ENCODE assay signal across 9 cellular contexts in the genomic region with DNA sequence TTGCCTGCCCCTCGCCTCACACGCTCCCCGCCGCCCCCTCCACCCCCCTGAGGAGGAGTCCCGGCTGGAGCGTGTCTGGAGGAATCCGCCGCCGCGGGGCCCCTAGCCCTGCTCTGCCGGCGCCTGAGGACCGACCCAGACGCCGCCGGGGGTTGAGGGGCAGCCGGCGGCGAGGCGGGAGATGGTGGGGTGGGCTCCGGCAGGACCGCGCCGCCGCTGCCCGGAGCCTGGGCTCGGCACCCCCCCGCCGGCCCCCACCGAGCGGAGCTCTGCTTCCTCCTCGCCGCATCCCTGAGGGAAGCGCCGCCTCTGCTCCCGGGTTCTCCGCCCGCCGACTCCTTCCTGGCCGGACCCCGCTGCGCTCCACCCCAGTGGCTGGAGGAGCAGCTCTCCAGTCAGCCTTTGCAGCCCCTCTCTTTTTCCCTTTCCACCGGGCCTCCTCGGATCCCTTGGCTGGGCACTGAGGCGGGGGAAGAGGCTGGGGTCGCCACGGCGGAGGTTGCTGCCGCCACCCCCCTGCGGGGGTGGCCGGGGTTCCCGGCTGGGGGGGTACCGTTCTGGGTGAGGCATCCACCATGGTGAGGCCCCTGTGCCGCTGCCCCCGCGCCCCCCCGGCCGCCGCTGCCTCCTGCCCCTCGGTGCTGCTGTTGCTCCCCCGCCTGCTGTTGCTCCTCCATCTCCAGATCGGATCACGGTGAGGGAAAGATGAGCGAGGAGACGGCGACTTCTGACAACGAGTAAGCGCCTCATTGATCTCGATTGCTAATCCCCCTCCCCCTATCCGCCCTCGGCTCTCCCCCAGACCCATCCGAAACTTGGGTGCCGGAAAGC. TPM values are rescaled to one million over a fixed set of nuclear protein-coding genes. Genes with fewer than 3 reads are reported as not detected.
DNase-seq lines count a peak whose midpoint lies in the region; ATAC-seq, FAIRE-seq and TF ChIP-seq lines count a peak whose summit lies in the region.
"Had no signal": no experiment of that assay in that cellular context is flagged by ENCODE, and none has a peak within 500 bp of the region (broad histone marks: within the 10 kb centered on the region; RNA-seq: fewer than 3 reads in every experiment).

A gene (plus strand): TSS at position 356 of the 831 bp plus-strand sequence. CDS start 350 bp downstream, at position 706.

- peaks cover 26% of the 10 kb centered on the region for H3K4me1 ChIP-seq in KMS-11 (ENCODE audit: low read depth, poor library complexity, severe bottlenecking)
- peaks cover 22% of the 10 kb centered on the region for H3K4me1 ChIP-seq in endothelial cell of umbilical vein (ENCODE audit: control insufficient read depth, extremely low read depth, insufficient read depth, low read length)

- dilution Hi-C loops in endothelial cell of umbilical vein (cut with MboI; ENCODE audit: extremely low pct_ligation_motif_present, low sequenced_read_pairs), result no loop called here

- H3K36me3 ChIP-seq in KMS-11 (ENCODE audit: insufficient read depth), result no peaks in the 10 kb centered on the region
- no peaks in the 10 kb centered on the region for H3K36me3 ChIP-seq in endothelial cell of umbilical vein (ENCODE audit: control insufficient read depth in 2 of 2, extremely low read depth in 1 of 2, insufficient read depth in 2 of 2, low read length in 2 of 2)

- H3K27ac ChIP-seq in KMS-11 (peak within 1 kb of the TSS; percentile 87), endothelial cell of umbilical vein (ENCODE audit: insufficient read depth, low read depth, low read length) (peak within 1 kb of the TSS; percentile 69)

- H3K9me3 Mint-ChIP-seq in activated CD4-positive, alpha-beta memory T cell treated with anti-CD3 and anti-CD28 coated beads, Interleukin-2, amount 10 ng/mL, durations not matched to agents 7 days and 5 days, result no peaks in the 10 kb centered on the region
- no peaks in the 10 kb centered on the region for H3K9me3 Mint-ChIP-seq in stimulated activated naive B cell treated with anti-CD40 and anti-IgM and Interleukin-4, amounts not matched to agents 10 μg/mL and 1 μg/mL and 100 μg/mL, for 72 hours

- TF ChIP-seq POLR2A in endothelial cell of umbilical vein (IDR thresholded peaks at IDR 0.05; ENCODE audit: low read depth, low read length), result no peak

- H3K27me3 ChIP-seq in KMS-11 (ENCODE audit: insufficient read depth, low read depth), result no peaks in the 10 kb centered on the region
- peaks cover 5 to 9% of the 10 kb centered on the region in 2 experiments for H3K27me3 ChIP-seq in endothelial cell of umbilical vein (ENCODE audit: control insufficient read depth in 2 of 2, insufficient read depth in 2 of 2, low read length in 2 of 2)

- H3K4me3 ChIP-seq in KMS-11 (IDR thresholded peaks at IDR 0.05; ENCODE audit: insufficient read depth, low read depth, low read length) (no peak within 1 kb of the TSS), endothelial cell of umbilical vein (replicated peaks in 1 of 3; ENCODE audit: insufficient read depth in 1 of 3, low read depth in 1 of 3, low read length in 3 of 3) (peak within 1 kb of the TSS; percentile 77 to 95 (median 91))

- H3K4me1 Mint-ChIP-seq in activated CD4-positive, alpha-beta memory T cell treated with anti-CD3 and anti-CD28 coated beads, Interleukin-2, amount 10 ng/mL, durations not matched to agents 7 days and 5 days, result peaks cover 25% of the 10 kb centered on the region
- peaks cover 19 to 24% of the 10 kb centered on the region in 2 donors for H3K4me1 Mint-ChIP-seq in stimulated activated naive B cell treated with anti-CD40 and anti-IgM and Interleukin-4, amounts not matched to agents 10 μg/mL and 1 μg/mL and 100 μg/mL, for 72 hours

- peak within 1 kb of the TSS; percentile 83; the same call in 1 of the 2 replicates for H2AFZ ChIP-seq in KMS-11 (ENCODE audit: low read depth)
- peak within 1 kb of the TSS; percentile 58 for H2AFZ ChIP-seq in endothelial cell of umbilical vein (ENCODE audit: low read depth, low read length)

- H3K4me2 ChIP-seq in KMS-11 (peak within 1 kb of the TSS; percentile 69), endothelial cell of umbilical vein (ENCODE audit: insufficient read depth, low read length) (peak within 1 kb of the TSS; percentile 96)

- H3K27ac Mint-ChIP-seq in activated CD4-positive, alpha-beta memory T cell treated with anti-CD3 and anti-CD28 coated beads, Interleukin-2, amount 10 ng/mL, durations not matched to agents 7 days and 5 days, result no peak within 1 kb of the TSS
- H3K27ac Mint-ChIP-seq in stimulated activated naive B cell treated with anti-CD40 and anti-IgM and Interleukin-4, amounts not matched to agents 10 μg/mL and 1 μg/mL and 100 μg/mL, for 72 hours, result peak within 1 kb of the TSS; percentile 91

- POLR2A ChIA-PET in activated CD4-positive, alpha-beta memory T cell treated with anti-CD3 and anti-CD28 coated beads, Interleukin-2, amount 10 ng/mL, durations not matched to agents 7 days and 5 days (lab: Charles Lee), result interaction anchor here (1.6 kb wide), 1 partner anchor 10 kb away, joined by 4 read pairs; no protein-coding TSS in a partner anchor
- POLR2A ChIA-PET in endothelial cell of umbilical vein (lab: Charles Lee), result interaction anchor here (0.6 kb wide), 1 partner anchor 28 kb away, joined by 3 read pairs; no protein-coding TSS in a partner anchor

- peaks cover 52% of the 10 kb centered on the region for H3K79me2 ChIP-seq in KMS-11 (ENCODE audit: insufficient read depth, low read depth)
- H3K79me2 ChIP-seq in endothelial cell of umbilical vein (ENCODE audit: control insufficient read depth, insufficient read depth, low read length), result peaks cover 52% of the 10 kb centered on the region

- ATAC-seq in GM21619 (IDR thresholded peaks at IDR 0.05; ENCODE audit: unreplicated experiment), result peak; percentile 30
- peak; percentile 28 to 36 for ATAC-seq in stimulated activated naive B cell treated with anti-CD40 and anti-IgM and Interleukin-4, amounts not matched to agents 10 μg/mL and 1 μg/mL and 100 μg/mL, for 72 hours (replicated peaks)

- H3K9ac ChIP-seq in KMS-11, result peak within 1 kb of the TSS; percentile 82
- H3K9ac ChIP-seq in endothelial cell of umbilical vein (replicated peaks; ENCODE audit: extremely low read depth, insufficient read depth, low read length), result peak within 1 kb of the TSS; percentile 79

- H3K9me3 ChIP-seq in endothelial cell of umbilical vein (replicated peaks; ENCODE audit: control insufficient read depth, insufficient read depth, low read length), result no peaks in the 10 kb centered on the region

- H4K20me1 ChIP-seq in KMS-11 (ENCODE audit: insufficient read depth) (peaks cover 13% of the 10 kb centered on the region; the same call in 1 of the 2 replicates), endothelial cell of umbilical vein (replicated peaks; ENCODE audit: control insufficient read depth, extremely low read depth, insufficient read depth, low read length) (peaks cover 3% of the 10 kb centered on the region)

- H3K4me3 Mint-ChIP-seq in activated CD4-positive, alpha-beta memory T cell treated with anti-CD3 and anti-CD28 coated beads, Interleukin-2, amount 10 ng/mL, durations not matched to agents 7 days and 5 days, result peak within 1 kb of the TSS; percentile 72
- peak within 1 kb of the TSS; percentile 86 to 90 for H3K4me3 Mint-ChIP-seq in stimulated activated naive B cell treated with anti-CD40 and anti-IgM and Interleukin-4, amounts not matched to agents 10 μg/mL and 1 μg/mL and 100 μg/mL, for 72 hours

- DNase-seq in EL (peak; percentile 28), endothelial cell of umbilical vein (ENCODE audit: low read depth, low spot score) (peak; percentile 69), mesenteric fat pad (ENCODE audit: low spot score) (peak; percentile 91), OCI-M2 (lab: John Stamatoyannopoulos, UW; ENCODE audit: unreplicated experiment) (no peak)
- no peak for DNase-seq in activated CD4-positive, alpha-beta memory T cell treated with anti-CD3 and anti-CD28 coated beads, Interleukin-2, amount 10 ng/mL, durations not matched to agents 7 days and 5 days
- peak; percentile 11 for DNase-seq in stimulated activated naive B cell treated with anti-CD40 and anti-IgM and Interleukin-4, amounts not matched to agents 10 μg/mL and 1 μg/mL and 100 μg/mL, for 72 hours

- H3K9me1 ChIP-seq in endothelial cell of umbilical vein (replicated peaks; ENCODE audit: control insufficient read depth, extremely low read depth, insufficient read depth, low read length), result no peaks in the 10 kb centered on the region

- BruUV-seq in endothelial cell of umbilical vein (replicated peaks; lab: Mats Ljungman, UMichigan), result no TSS peak

- H3K27me3 Mint-ChIP-seq in activated CD4-positive, alpha-beta memory T cell treated with anti-CD3 and anti-CD28 coated beads, Interleukin-2, amount 10 ng/mL, durations not matched to agents 7 days and 5 days, result peaks cover 68% of the 10 kb centered on the region
- H3K27me3 Mint-ChIP-seq in stimulated activated naive B cell treated with anti-CD40 and anti-IgM and Interleukin-4, amounts not matched to agents 10 μg/mL and 1 μg/mL and 100 μg/mL, for 72 hours, result no peaks in the 10 kb centered on the region

- H3K36me3 Mint-ChIP-seq in activated CD4-positive, alpha-beta memory T cell treated with anti-CD3 and anti-CD28 coated beads, Interleukin-2, amount 10 ng/mL, durations not matched to agents 7 days and 5 days (ENCODE audit: low read depth), result no peaks in the 10 kb centered on the region
- H3K36me3 Mint-ChIP-seq in stimulated activated naive B cell treated with anti-CD40 and anti-IgM and Interleukin-4, amounts not matched to agents 10 μg/mL and 1 μg/mL and 100 μg/mL, for 72 hours, result no peaks in the 10 kb centered on the region

- CTCF ChIA-PET in activated CD4-positive, alpha-beta memory T cell treated with anti-CD3 and anti-CD28 coated beads, Interleukin-2, amount 10 ng/mL, durations not matched to agents 7 days and 5 days (lab: Charles Lee), result interaction anchor here (1.1 kb wide), 1 partner anchor 257 kb away, joined by 3 read pairs; no protein-coding TSS in a partner anchor
- CTCF ChIA-PET in endothelial cell of umbilical vein (lab: Charles Lee), result interaction anchor here (0.7 to 3.1 kb wide), 19 partner anchors 11 to 256 kb away, joined by 3 to 22 read pairs (median 4); no protein-coding TSS in a partner anchor

- intact Hi-C loops in endothelial cell of umbilical vein (cut with micrococcal nuclease), result loop anchor here (2.0 to 5.0 kb wide), 2 partner anchors 250 to 1155 kb away; no protein-coding TSS in a partner anchor

- TF ChIP-seq CTCF in KMS-11 (conservative IDR thresholded peaks at IDR 0.05; ENCODE audit: low read depth, low read length) (no peak), endothelial cell of umbilical vein (IDR thresholded peaks at IDR 0.05; ENCODE audit: extremely low read depth in 1 of 2, insufficient read depth in 1 of 2, low read depth in 1 of 2, low read length in 2 of 2) (no peak)

- peak; percentile 62 for FAIRE-seq in endothelial cell of umbilical vein (lab: Jason Lieb, UNC)
- FAIRE-seq: colon had no signal

RNA-seq across cellular contexts. Expression of the gene that starts here (rescaled TPM):
- total RNA-seq in activated CD4-positive, alpha-beta memory T cell treated with anti-CD3 and anti-CD28 coated beads, Interleukin-2, amount 10 ng/mL, durations not matched to agents 7 days and 5 days, result under 1 TPM; 0.10 to 0.13 TPM
- 10.7 and 16.4 TPM in 2 replicates for total RNA-seq in endothelial cell of umbilical vein
- polyA plus RNA-seq in endothelial cell of umbilical vein, result 0.96 and 1.3 TPM in 2 replicates
- polyA plus RNA-seq in endothelial cell of umbilical vein (2011; cell fraction: cytosol; rRNA removed), result 1.7 and 1.8 TPM in 2 replicates
- polyA plus RNA-seq in endothelial cell of umbilical vein (2011; cell fraction: nucleus; rRNA removed), result 3.6 and 5.8 TPM in 2 replicates
- polyA plus RNA-seq in endothelial cell of umbilical vein (2012), result 7.6 and 9.1 TPM in 2 replicates
- polyA minus RNA-seq in endothelial cell of umbilical vein, result 8.3 and 8.5 TPM in 2 replicates
- 5.8 TPM for polyA minus RNA-seq in endothelial cell of umbilical vein (2011; cell fraction: cytosol; rRNA and poly(A)+ RNA removed)
- polyA minus RNA-seq in endothelial cell of umbilical vein (2011; cell fraction: nucleus; rRNA and poly(A)+ RNA removed), result 12.9 and 14.6 TPM in 2 replicates
- total RNA-seq in mesenteric fat pad, result 43.6 TPM

Comparison
In these comparisons a context has a peak if more than half of its experiments do, and no peak if none do; other contexts are left out.
1. RNA of the gene that starts here (total RNA-seq): 43.6 TPM in mesenteric fat pad (single experiment) and 10.7 to 16.4 TPM in endothelial cell of umbilical vein; 0.10 to 0.13 TPM in activated CD4-positive, alpha-beta memory T cell treated with anti-CD3 and anti-CD28 coated beads, Interleukin-2, amount 10 ng/mL, durations not matched to agents 7 days and 5 days; every median in the first group is over 10 times any median in the second.
2. DNase-seq: peak in EL (single experiment), endothelial cell of umbilical vein (single experiment), mesenteric fat pad (single experiment) and stimulated activated naive B cell treated with anti-CD40 and anti-IgM and Interleukin-4, amounts not matched to agents 10 μg/mL and 1 μg/mL and 100 μg/mL, for 72 hours (single experiment); none in activated CD4-positive, alpha-beta memory T cell treated with anti-CD3 and anti-CD28 coated beads, Interleukin-2, amount 10 ng/mL, durations not matched to agents 7 days and 5 days (single experiment) and OCI-M2 (single experiment).